Comparison of ENCODE assay signal across 14 cellular contexts in the genomic region with DNA sequence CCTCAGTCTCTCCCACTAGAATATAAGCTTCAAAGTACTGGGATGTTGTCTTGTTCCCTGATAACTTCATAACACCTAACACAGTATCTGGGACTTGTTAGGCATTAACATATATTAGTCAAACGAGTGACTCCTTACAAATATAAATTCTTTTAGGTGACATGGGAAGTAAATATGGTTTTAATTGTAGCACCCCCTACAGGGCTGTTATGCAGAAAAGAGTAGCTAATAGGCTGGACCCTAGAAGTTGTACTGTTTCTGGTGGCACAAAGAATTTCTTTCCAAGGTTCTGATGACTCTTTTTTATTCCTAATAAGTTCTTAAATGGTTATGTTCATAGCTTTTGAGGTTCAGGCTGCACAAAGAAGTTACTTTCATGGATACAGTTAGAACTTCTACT. TPM values are rescaled to one million over a fixed set of nuclear protein-coding genes. Genes with fewer than 3 reads are reported as not detected.
DNase-seq lines count a peak whose midpoint lies in the region; ATAC-seq and TF ChIP-seq lines count a peak whose summit lies in the region.
"Had no signal": no experiment of that assay in that cellular context is flagged by ENCODE, and none has a peak within 500 bp of the region (broad histone marks: within the 10 kb centered on the region; RNA-seq: fewer than 3 reads in every experiment).

No MANE protein-coding gene starts in this region.

- peak in 1 of 2 donors; percentile 10 for DNase-seq in cardiac muscle cell (ENCODE audit: low read depth in 1 of 2, low spot score in 1 of 2)
- no peak for DNase-seq in right cardiac atrium
- peak; percentile 15 for DNase-seq in NB4 (ENCODE audit: low read depth)
- DNase-seq in dermis blood vessel endothelial cell = peak; percentile 41
- no peak for DNase-seq in smooth muscle cell (lab: John Stamatoyannopoulos, UW; ENCODE audit: unreplicated experiment)
- DNase-seq in cortex of kidney (lab: John Stamatoyannopoulos, UW) = no peak
- no peak for DNase-seq in prostate gland (ENCODE audit: low spot score)
- DNase-seq: activated CD8-positive, alpha-beta memory T cell treated with anti-CD3 and anti-CD28 coated beads, Interleukin-2, amount 50 U/mL, for 48 hours; left colon; NCI-H510A treated with DMSO at 0.1 percent for 48 hours; T-helper 17 cell had no signal

- no peak overlapping the region for H3K27ac ChIP-seq in cardiac muscle cell
- H3K27ac ChIP-seq in right cardiac atrium (ENCODE audit: low read length) = no peak overlapping the region
- no peak overlapping the region for H3K27ac ChIP-seq in smooth muscle cell (ENCODE audit: low read depth)
- no peak overlapping the region for H3K27ac ChIP-seq in prostate gland
- H3K27ac ChIP-seq: ascending aorta; BLaER1 treated with 17β-estradiol and CSF1 and Interleukin-3, amounts not matched to agents 10 nM and 100 nM had no signal

- WGBS in right cardiac atrium = 62% methylated on average over 1 of the region's 1 CpG
- WGBS in smooth muscle cell (ENCODE audit: low lambda C conversion rate) = 96% methylated on average over 1 of the region's 1 CpG
- WGBS in prostate gland = 86% methylated on average over 1 of the region's 1 CpG

- H3K4me3 ChIP-seq in cardiac muscle cell = no peak overlapping the region
- H3K4me3 ChIP-seq in right cardiac atrium (ENCODE audit: low read length) = no peak overlapping the region
- H3K4me3 ChIP-seq in NB4 (ENCODE audit: low read depth, low read length) = no peak overlapping the region
- H3K4me3 ChIP-seq in smooth muscle cell = no peak overlapping the region
- H3K4me3 ChIP-seq in prostate gland = no peak overlapping the region
- H3K4me3 ChIP-seq: ascending aorta; BLaER1 treated with 17β-estradiol and CSF1 and Interleukin-3, amounts not matched to agents 10 nM and 100 nM had no signal

- H3K4me1 ChIP-seq in cardiac muscle cell (ENCODE audit: low read depth) (peaks cover under 1% of the 10 kb centered on the region), right cardiac atrium (ENCODE audit: control insufficient read depth, insufficient read depth, low read length) (no peaks in the 10 kb centered on the region), smooth muscle cell (ENCODE audit: low read depth) (no peaks in the 10 kb centered on the region), prostate gland (replicated peaks) (no peaks in the 10 kb centered on the region)
- H3K4me1 ChIP-seq: ascending aorta had no signal

- no peak for ATAC-seq in right cardiac atrium
- no peak for ATAC-seq in GM18511 (IDR thresholded peaks at IDR 0.05; ENCODE audit: unreplicated experiment)
- ATAC-seq: left colon, T-helper 17 cell had no signal

- H3K9ac ChIP-seq in smooth muscle cell (ENCODE audit: low read depth) = no peak overlapping the region
- H3K9ac ChIP-seq: BLaER1 treated with 17β-estradiol and CSF1 and Interleukin-3, amounts not matched to agents 10 nM and 100 nM had no signal

- H3K9me3 ChIP-seq in cardiac muscle cell (ENCODE audit: low read depth) = no peaks in the 10 kb centered on the region
- no peaks in the 10 kb centered on the region for H3K9me3 ChIP-seq in right cardiac atrium (ENCODE audit: control insufficient read depth, low read length)
- no peaks in the 10 kb centered on the region for H3K9me3 ChIP-seq in smooth muscle cell (replicated peaks; ENCODE audit: low read depth)
- no peaks in the 10 kb centered on the region for H3K9me3 ChIP-seq in prostate gland
- H3K9me3 ChIP-seq: ascending aorta; BLaER1 treated with 17β-estradiol and CSF1 and Interleukin-3, amounts not matched to agents 10 nM and 100 nM had no signal

- no peak overlapping the region for H2AFZ ChIP-seq in smooth muscle cell (ENCODE audit: low read depth)

- TF ChIP-seq POLR2A in NB4 (IDR thresholded peaks at IDR 0.05; ENCODE audit: extremely low read depth, insufficient read length) = no peak
- TF ChIP-seq POLR2A in prostate gland (IDR thresholded peaks at IDR 0.05) = no peak

- H3F3A ChIP-seq in smooth muscle cell (ENCODE audit: low read depth) = no peaks in the 10 kb centered on the region

- peaks cover 5% of the 10 kb centered on the region for H3K79me2 ChIP-seq in smooth muscle cell (ENCODE audit: low read depth)

- H3K4me2 ChIP-seq in smooth muscle cell = no peak overlapping the region
- H3K4me2 ChIP-seq: BLaER1 treated with 17β-estradiol and CSF1 and Interleukin-3, amounts not matched to agents 10 nM and 100 nM had no signal

- TF ChIP-seq CTCF in cardiac muscle cell (IDR thresholded peaks at IDR 0.05; ENCODE audit: low read depth, low read length) (peak; percentile 29), NB4 (IDR thresholded peaks at IDR 0.05; ENCODE audit: low read depth, low read length) (peak; percentile 14), smooth muscle cell (IDR thresholded peaks at IDR 0.05; ENCODE audit: borderline replicate concordance, insufficient read depth, poor library complexity, severe bottlenecking) (peak; percentile 27), prostate gland (IDR thresholded peaks at IDR 0.05) (no peak)

- H3K36me3 ChIP-seq in cardiac muscle cell (peaks cover 19% of the 10 kb centered on the region), smooth muscle cell (ENCODE audit: low read depth) (peaks cover 12% of the 10 kb centered on the region), prostate gland (peaks cover 0 to 3% of the 10 kb centered on the region in 2 donors)

- intact Hi-C loops in right cardiac atrium (cut with DNase I) = no loop called here
- intact Hi-C loops in prostate gland (cut with DNase I) = no loop called here

- H3K27me3 ChIP-seq in cardiac muscle cell (no peaks in the 10 kb centered on the region), right cardiac atrium (ENCODE audit: control insufficient read depth, insufficient read depth) (no peaks in the 10 kb centered on the region), smooth muscle cell (ENCODE audit: low read depth) (no peaks in the 10 kb centered on the region), prostate gland (replicated peaks; ENCODE audit: insufficient read depth) (no peaks in the 10 kb centered on the region)
- H3K27me3 ChIP-seq: ascending aorta; BLaER1 treated with 17β-estradiol and CSF1 and Interleukin-3, amounts not matched to agents 10 nM and 100 nM had no signal

- H4K20me1 ChIP-seq in smooth muscle cell (ENCODE audit: low read depth) = peaks cover 65% of the 10 kb centered on the region

RNA-seq across cellular contexts. Expression of gene GPATCH2L, which starts 29.8 kb away (rescaled TPM):
- 49.6 and 91.4 TPM in 2 replicates for total RNA-seq in cardiac muscle cell
- 18.2 and 28.1 TPM in 2 replicates for polyA plus RNA-seq in cardiac muscle cell
- 10 to 100 TPM; 32.7 to 81.4 (median 35.0) TPM for total RNA-seq in right cardiac atrium
- 9.7 TPM for polyA plus RNA-seq in right cardiac atrium
- total RNA-seq in dermis blood vessel endothelial cell = 46.3 and 66.5 TPM in 2 replicates
- 53.4 and 56.1 TPM in 2 replicates for total RNA-seq in smooth muscle cell
- polyA plus RNA-seq in smooth muscle cell = 14.5 and 18.0 TPM in 2 replicates
- 10 to 100 TPM; 39.0 to 60.3 TPM for total RNA-seq in prostate gland

Comparison
In these comparisons a context has a peak if more than half of its experiments do, and no peak if none do; other contexts are left out.
1. DNase-seq: peak in NB4 (single experiment) and dermis blood vessel endothelial cell (single experiment); none in right cardiac atrium (0 of 3), smooth muscle cell (single experiment), cortex of kidney (single experiment) and prostate gland (single experiment).
2. CTCF ChIP-seq: peak in cardiac muscle cell (single experiment), NB4 (single experiment) and smooth muscle cell (single experiment); none in prostate gland (0 of 4).